Comparison of ENCODE assay signal across 28 cellular contexts in the genomic region with DNA sequence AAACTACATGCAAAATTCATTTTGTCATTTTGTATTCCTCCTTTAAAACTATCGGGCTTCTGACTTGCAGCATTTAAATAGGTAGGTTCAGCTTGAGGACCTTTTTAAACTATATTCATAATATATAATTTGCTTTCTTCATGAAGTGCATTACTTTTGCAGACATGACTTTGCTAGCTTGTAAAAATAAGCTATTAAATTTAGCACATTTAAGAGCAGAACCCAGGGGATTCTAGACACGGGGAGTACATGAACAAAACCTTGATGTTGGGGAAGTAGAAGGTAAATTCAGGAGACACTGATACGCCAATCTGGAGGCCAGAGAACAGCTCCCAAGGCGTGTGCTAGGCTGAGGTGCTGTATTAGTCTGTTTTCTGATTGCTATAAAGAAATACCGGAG. TPM values are rescaled to one million over a fixed set of nuclear protein-coding genes. Genes with fewer than 3 reads are reported as not detected.
"Had no signal": no experiment of that assay in that cellular context is flagged by ENCODE, and none has a peak within 500 bp of the region (broad histone marks: within the 10 kb centered on the region; RNA-seq: fewer than 3 reads in every experiment).

No MANE protein-coding gene starts in this region.

- H3K4me3 ChIP-seq: adrenal gland, ascending aorta, body of pancreas, breast epithelium, cardiac muscle cell had no signal

- H3K27ac ChIP-seq: adrenal gland, ascending aorta, body of pancreas, brain microvascular endothelial cell, breast epithelium, cardiac muscle cell had no signal

- ATAC-seq: activated naive CD4-positive, alpha-beta T cell treated with anti-CD3 and anti-CD28 coated beads, Interleukin-2, amount 50 U/mL, for 72 hours; activated naive CD8-positive, alpha-beta T cell treated with anti-CD3 and anti-CD28 coated beads, Interleukin-2, amount 50 U/mL, for 24 hours; activated T-cell treated with anti-CD3 and anti-CD28 coated beads, Interleukin-2, amount 50 U/mL, for 4 hours; activated T-cell treated with anti-CD3 and anti-CD28 coated beads, Interleukin-2, amount 50 U/mL, for 72 hours; activated T-helper 17 cell treated with anti-CD3 and anti-CD28 coated beads, Interleukin-2, amount 50 U/mL, for 72 hours; body of pancreas had no signal

- H3K27me3 ChIP-seq: adrenal gland, ascending aorta, body of pancreas, brain microvascular endothelial cell, breast epithelium, cardiac muscle cell had no signal

- H3K9me3 ChIP-seq: adrenal gland, ascending aorta, body of pancreas, breast epithelium had no signal

- H3K4me1 ChIP-seq: adrenal gland, ascending aorta, body of pancreas, breast epithelium had no signal

- DNase-seq: activated effector memory CD4-positive, alpha-beta T cell treated with anti-CD3 and anti-CD28 coated beads, Interleukin-2, amount 50 U/mL, for 16 hours; activated effector memory CD4-positive, alpha-beta T cell treated with Interleukin-2 at 50 U/mL for 16 hours; activated gamma-delta T cell; activated gamma-delta T cell treated with Interleukin-2 at 50 U/mL for 16 hours; activated naive CD4-positive, alpha-beta T cell; activated naive CD4-positive, alpha-beta T cell treated with anti-CD3 and anti-CD28 coated beads for 36 hours; activated naive CD4-positive, alpha-beta T cell treated with anti-CD3 and anti-CD28 coated beads, Interleukin-2, amount 10 ng/mL, durations not matched to agents 7 days and 5 days; activated naive CD4-positive, alpha-beta T cell treated with anti-CD3 and anti-CD28 coated beads, Interleukin-2, amount 50 U/mL, for 16 hours; activated naive CD4-positive, alpha-beta T cell treated with Interleukin-2 at 50 U/mL for 16 hours; activated naive CD8-positive, alpha-beta T cell treated with anti-CD3 and anti-CD28 coated beads for 36 hours; activated naive CD8-positive, alpha-beta T cell treated with anti-CD3 and anti-CD28 coated beads, Interleukin-2, amount 10 ng/mL, durations not matched to agents 7 days and 5 days; activated naive CD8-positive, alpha-beta T cell treated with anti-CD3 and anti-CD28 coated beads, Interleukin-2, amount 50 U/mL, for 24 hours; activated T-cell treated with anti-CD3 and anti-CD28 coated beads, Interleukin-2, amount 50 U/mL, for 24 hours; activated T-cell treated with anti-CD3 and anti-CD28 coated beads, Interleukin-2, amount 50 U/mL, for 4 hours; activated T-cell treated with anti-CD3 and anti-CD28 coated beads, Interleukin-2, amount 50 U/mL, for 48 hours; activated T-cell treated with anti-CD3 and anti-CD28 coated beads, Interleukin-2, amount 50 U/mL, for 72 hours; adrenal gland; amniotic stem cell; aorta; body of pancreas; brain microvascular endothelial cell; central memory CD4-positive, alpha-beta T cell; cerebellar nuclear complex had no signal

- H3K36me3 ChIP-seq: adrenal gland, ascending aorta, brain microvascular endothelial cell, breast epithelium, cardiac muscle cell had no signal

RNA-seq across cellular contexts. Expression of a gene that starts 32.3 kb away (rescaled TPM):
- total RNA-seq: ascending aorta had no signal
